Comparison of ENCODE assay signal across 8 cellular contexts in the genomic region with DNA sequence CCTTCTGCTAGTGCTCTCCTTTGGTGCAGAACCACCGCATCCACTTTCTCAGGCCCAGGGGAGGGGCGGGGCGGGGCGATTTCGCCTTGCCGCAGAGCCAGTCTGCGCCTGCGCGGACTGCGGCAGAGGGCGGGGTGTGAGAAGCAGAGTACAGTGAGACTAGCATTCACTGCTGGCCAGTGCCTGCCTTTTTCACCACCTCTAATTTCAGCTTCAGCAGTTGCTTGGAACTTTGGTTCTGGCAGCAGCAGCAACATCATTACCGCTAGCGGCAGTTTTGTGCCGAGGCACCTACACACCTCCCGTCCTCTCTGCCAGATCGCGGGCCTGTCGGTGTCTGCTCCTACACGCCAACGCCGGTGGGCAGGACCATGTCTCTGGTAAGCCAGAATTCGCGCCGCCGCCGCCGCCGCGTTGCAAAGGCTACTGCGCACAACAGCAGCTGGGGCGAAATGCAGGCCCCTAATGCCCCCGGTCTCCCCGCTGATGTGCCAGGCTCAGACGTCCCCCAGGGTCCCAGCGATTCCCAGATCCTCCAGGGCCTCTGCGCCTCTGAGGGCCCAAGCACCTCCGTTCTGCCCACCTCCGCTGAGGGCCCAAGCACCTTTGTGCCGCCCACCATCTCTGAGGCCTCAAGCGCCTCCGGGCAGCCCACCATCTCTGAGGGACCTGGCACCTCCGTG. TPM values are rescaled to one million over a fixed set of nuclear protein-coding genes. Genes with fewer than 3 reads are reported as not detected.
DNase-seq lines count a peak whose midpoint lies in the region; ATAC-seq and TF ChIP-seq lines count a peak whose summit lies in the region.

A gene with protein sequence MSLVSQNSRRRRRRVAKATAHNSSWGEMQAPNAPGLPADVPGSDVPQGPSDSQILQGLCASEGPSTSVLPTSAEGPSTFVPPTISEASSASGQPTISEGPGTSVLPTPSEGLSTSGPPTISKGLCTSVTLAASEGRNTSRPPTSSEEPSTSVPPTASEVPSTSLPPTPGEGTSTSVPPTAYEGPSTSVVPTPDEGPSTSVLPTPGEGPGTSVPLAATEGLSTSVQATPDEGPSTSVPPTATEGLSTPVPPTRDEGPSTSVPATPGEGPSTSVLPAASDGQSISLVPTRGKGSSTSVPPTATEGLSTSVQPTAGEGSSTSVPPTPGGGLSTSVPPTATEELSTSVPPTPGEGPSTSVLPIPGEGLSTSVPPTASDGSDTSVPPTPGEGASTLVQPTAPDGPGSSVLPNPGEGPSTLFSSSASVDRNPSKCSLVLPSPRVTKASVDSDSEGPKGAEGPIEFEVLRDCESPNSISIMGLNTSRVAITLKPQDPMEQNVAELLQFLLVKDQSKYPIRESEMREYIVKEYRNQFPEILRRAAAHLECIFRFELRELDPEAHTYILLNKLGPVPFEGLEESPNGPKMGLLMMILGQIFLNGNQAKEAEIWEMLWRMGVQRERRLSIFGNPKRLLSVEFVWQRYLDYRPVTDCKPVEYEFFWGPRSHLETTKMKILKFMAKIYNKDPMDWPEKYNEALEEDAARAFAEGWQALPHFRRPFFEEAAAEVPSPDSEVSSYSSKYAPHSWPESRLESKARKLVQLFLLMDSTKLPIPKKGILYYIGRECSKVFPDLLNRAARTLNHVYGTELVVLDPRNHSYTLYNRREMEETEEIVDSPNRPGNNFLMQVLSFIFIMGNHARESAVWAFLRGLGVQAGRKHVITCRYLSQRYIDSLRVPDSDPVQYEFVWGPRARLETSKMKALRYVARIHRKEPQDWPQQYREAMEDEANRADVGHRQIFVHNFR (plus strand): TSS at position 151 of the 683 bp plus-strand sequence. CDS start 221 bp downstream, at position 372.

- no peak for TF ChIP-seq CTCF in right atrium auricular region (IDR thresholded peaks at IDR 0.05)
- no peak for TF ChIP-seq CTCF in psoas muscle (IDR thresholded peaks at IDR 0.05)

- intact Hi-C loops in psoas muscle (cut with DNase I), result no loop called here

- peak; percentile 74 for DNase-seq in DMS53 (lab: John Stamatoyannopoulos, UW)
- DNase-seq in SKM-1 (lab: John Stamatoyannopoulos, UW; ENCODE audit: unreplicated experiment), result peak; percentile 4
- DNase-seq in amniotic stem cell (lab: John Stamatoyannopoulos, UW), result peak; percentile 2
- peak; percentile 70 for DNase-seq in right atrium auricular region (ENCODE audit: low spot score)
- DNase-seq in psoas muscle, result peak; percentile 77 to 84

- H3K4me1 ChIP-seq in right atrium auricular region, result no peaks in the 10 kb centered on the region
- no peaks in the 10 kb centered on the region for H3K4me1 ChIP-seq in psoas muscle
- no peaks in the 10 kb centered on the region for H3K4me1 ChIP-seq in urinary bladder (ENCODE audit: insufficient read depth)

- H3K27me3 ChIP-seq in right atrium auricular region, result no peaks in the 10 kb centered on the region
- no peaks in the 10 kb centered on the region for H3K27me3 ChIP-seq in psoas muscle (ENCODE audit: insufficient read depth in 3 of 3, low read length in 2 of 3)

- no peaks in the 10 kb centered on the region for H3K36me3 ChIP-seq in KOPT-K1 (ENCODE audit: insufficient read depth, low read length)
- H3K36me3 ChIP-seq in right atrium auricular region, result no peaks in the 10 kb centered on the region
- no peaks in the 10 kb centered on the region for H3K36me3 ChIP-seq in psoas muscle (ENCODE audit: insufficient read depth in 1 of 2, low read depth in 1 of 2)
- no peaks in the 10 kb centered on the region for H3K36me3 ChIP-seq in urinary bladder (ENCODE audit: insufficient read depth)

- H3K9me3 ChIP-seq in KOPT-K1 (ENCODE audit: insufficient read depth, low read length, poor library complexity, severe bottlenecking) (no peaks in the 10 kb centered on the region), right atrium auricular region (no peaks in the 10 kb centered on the region), psoas muscle (no peaks in the 10 kb centered on the region)

- ATAC-seq in GM21723 (IDR thresholded peaks at IDR 0.05; ENCODE audit: unreplicated experiment), result peak; percentile 86
- peak; percentile 83 to 99 (median 92) for ATAC-seq in psoas muscle

- WGBS in psoas muscle, 3 donors, result 0 to 40% (median 0%) methylated on average over 29 to 42 of the region's 42 CpGs
- under 1% methylated on average over 42 of the region's 42 CpGs for WGBS in urinary bladder

- H3K27ac ChIP-seq in KOPT-K1 (ENCODE audit: low read depth, low read length, poor library complexity, severe bottlenecking) (peak within 1 kb of the TSS; percentile 57), right atrium auricular region (peak within 1 kb of the TSS; percentile 45 to 46), psoas muscle (no peak within 1 kb of the TSS), urinary bladder (ENCODE audit: low read depth) (no peak within 1 kb of the TSS)

- H3K4me3 ChIP-seq in right atrium auricular region (peak within 1 kb of the TSS; percentile 56 to 66), psoas muscle (peak within 1 kb of the TSS; percentile 73), urinary bladder (ENCODE audit: low read depth, low read length) (peak within 1 kb of the TSS; percentile 83)

RNA-seq across cellular contexts. Expression of the gene that starts here (rescaled TPM):
- 1 to 10 TPM; 2.0 to 2.3 TPM for total RNA-seq in right atrium auricular region
- 1 to 10 TPM in 1 of 4 donors, under 1 TPM in 3; 0.50 to 1.5 (median 0.76) TPM for total RNA-seq in psoas muscle
- under 1 TPM; 0.25 to 0.34 (median 0.34) TPM for polyA plus RNA-seq in psoas muscle
- 1.7 TPM for total RNA-seq in urinary bladder
- polyA plus RNA-seq in urinary bladder, result 4.8 TPM

Comparison
In these comparisons a context has a peak if more than half of its experiments do, and no peak if none do; other contexts are left out.
1. DNase-seq: peak in every context shown above with its lines; median percentile 80 in psoas muscle; 74 in DMS53; 70 in right atrium auricular region; 4 in SKM-1; 2 in amniotic stem cell.
2. H3K27ac ChIP-seq: peak in KOPT-K1 (single experiment) and right atrium auricular region (2 of 2); none in psoas muscle (single experiment) and urinary bladder (single experiment).
3. Peak in every context shown above with its lines, with median percentiles within 50 percentile points of each other: H3K4me3 ChIP-seq.